1 cellular context compared by ENCODE assay signal in genomic region chr12:106722854-106723253, GRCh38.
TF ChIP-seq lines count a peak whose summit lies in the region.

No MANE protein-coding gene starts in this region.

TF ChIP-seq in WTC11, 78 proteins besides CTCF, POLR2A, EP300 and RAD21 (continued from another document):
- TF ChIP-seq ZNF512 (CRISPR knock-in tag; IDR thresholded peaks at IDR 0.05; ENCODE audit: borderline replicate concordance), result no peak
- TF ChIP-seq ZNF138 (CRISPR knock-in tag; conservative IDR thresholded peaks at IDR 0.05), result no peak
- TF ChIP-seq EMX1 (CRISPR knock-in tag; IDR thresholded peaks at IDR 0.05), result no peak
- TF ChIP-seq IRF2 (CRISPR knock-in tag; IDR thresholded peaks at IDR 0.05; ENCODE audit: borderline replicate concordance, low read depth), result no peak
- no peak for TF ChIP-seq GTF2I (CRISPR knock-in tag; conservative IDR thresholded peaks at IDR 0.05)
- TF ChIP-seq, protein P1, sequence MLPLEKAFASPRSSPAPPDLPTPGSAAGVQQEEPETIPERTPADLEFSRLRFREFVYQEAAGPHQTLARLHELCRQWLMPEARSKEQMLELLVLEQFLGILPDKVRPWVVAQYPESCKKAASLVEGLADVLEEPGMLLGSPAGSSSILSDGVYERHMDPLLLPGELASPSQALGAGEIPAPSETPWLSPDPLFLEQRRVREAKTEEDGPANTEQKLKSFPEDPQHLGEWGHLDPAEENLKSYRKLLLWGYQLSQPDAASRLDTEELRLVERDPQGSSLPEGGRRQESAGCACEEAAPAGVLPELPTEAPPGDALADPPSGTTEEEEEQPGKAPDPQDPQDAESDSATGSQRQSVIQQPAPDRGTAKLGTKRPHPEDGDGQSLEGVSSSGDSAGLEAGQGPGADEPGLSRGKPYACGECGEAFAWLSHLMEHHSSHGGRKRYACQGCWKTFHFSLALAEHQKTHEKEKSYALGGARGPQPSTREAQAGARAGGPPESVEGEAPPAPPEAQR (CRISPR knock-in tag; IDR thresholded peaks at IDR 0.05), result no peak
